In the genomic region with DNA sequence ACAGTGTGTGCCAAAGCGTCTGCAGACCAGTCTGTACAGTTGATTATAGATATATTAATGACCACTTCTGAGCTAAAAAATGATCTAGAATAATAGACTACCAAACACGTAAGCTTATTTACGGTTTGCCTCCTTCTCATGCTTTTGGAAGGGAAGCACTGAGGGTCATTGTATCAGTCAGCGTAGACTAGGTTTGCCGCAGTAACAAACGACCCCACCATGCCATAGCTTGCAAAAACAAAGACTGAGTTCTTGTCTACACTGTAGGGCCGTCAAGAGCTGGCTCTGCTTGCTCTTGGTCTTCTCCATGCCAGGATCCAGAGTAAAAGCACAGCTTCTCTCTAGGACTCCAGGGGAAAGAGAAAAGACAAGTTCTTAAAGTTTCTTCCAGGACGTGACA, we compare ENCODE assay signal across 29 cellular contexts.
"Had no signal": no experiment of that assay in that cellular context is flagged by ENCODE, and none has a peak within 500 bp of the region (broad histone marks: within the 10 kb centered on the region; RNA-seq: fewer than 3 reads in every experiment).

No MANE protein-coding gene starts in this region.

- H3K36me3 ChIP-seq: neural progenitor cell, ovary, spleen, stomach, thoracic aorta, thyroid gland, tibial nerve, upper lobe of left lung, vagina had no signal

- H3K4me3 Mint-ChIP-seq: natural killer cell; nephron; neural progenitor cell; stimulated activated naive B cell treated with anti-CD40 and anti-IgM and Interleukin-4, amounts not matched to agents 10 μg/mL and 1 μg/mL and 100 μg/mL, for 72 hours; stimulated activated naive CD8-positive, alpha-beta T cell treated with anti-CD3 and anti-CD28 coated beads, Interleukin-15, Interleukin-2, amounts not matched to agents 100 ng/mL and 50 ng/mL, for 24 hours had no signal

- H3K27ac Mint-ChIP-seq: natural killer cell; nephron; neural progenitor cell; progenitor cell of endocrine pancreas; stimulated activated naive B cell treated with anti-CD40 and anti-IgM and Interleukin-4, amounts not matched to agents 10 μg/mL and 1 μg/mL and 100 μg/mL, for 72 hours; stimulated activated naive CD8-positive, alpha-beta T cell treated with anti-CD3 and anti-CD28 coated beads, Interleukin-15, Interleukin-2, amounts not matched to agents 100 ng/mL and 50 ng/mL, for 24 hours had no signal

- H3K9ac ChIP-seq: neural progenitor cell, parathyroid adenoma had no signal

- H3K4me1 ChIP-seq: psoas muscle, thyroid gland, vagina had no signal

- H3K27me3 Mint-ChIP-seq: progenitor cell of endocrine pancreas; stimulated activated naive B cell treated with anti-CD40 and anti-IgM and Interleukin-4, amounts not matched to agents 10 μg/mL and 1 μg/mL and 100 μg/mL, for 72 hours; stimulated activated naive CD8-positive, alpha-beta T cell treated with anti-CD3 and anti-CD28 coated beads, Interleukin-15, Interleukin-2, amounts not matched to agents 100 ng/mL and 50 ng/mL, for 24 hours had no signal

- H3K79me2 ChIP-seq: parathyroid adenoma had no signal

- ATAC-seq: natural killer cell; psoas muscle; sciatic nerve; stimulated activated naive B cell treated with anti-CD40 and anti-IgM and Interleukin-4, amounts not matched to agents 10 μg/mL and 1 μg/mL and 100 μg/mL, for 72 hours had no signal

- H3K9me3 ChIP-seq: ovary, thyroid gland, vagina had no signal

- H3K4me3 ChIP-seq: neural progenitor cell, ovary, psoas muscle, skin epidermis, smooth muscle cell, spleen, stomach, thoracic aorta, thyroid gland, tibial nerve, upper lobe of left lung, vagina had no signal

- H3K4me1 Mint-ChIP-seq: neural progenitor cell; stimulated activated naive B cell treated with anti-CD40 and anti-IgM and Interleukin-4, amounts not matched to agents 10 μg/mL and 1 μg/mL and 100 μg/mL, for 72 hours had no signal

- H3K4me2 ChIP-seq: neural progenitor cell, smooth muscle cell had no signal

- H2AFZ ChIP-seq: neural progenitor cell, parathyroid adenoma had no signal

- DNase-seq: natural killer cell; occipital lobe; ovary; posterior cingulate gyrus; psoas muscle; right cardiac atrium; spleen; stimulated activated CD4-positive, alpha-beta T cell treated with anti-CD3 and anti-CD28 coated beads, Interleukin-12 subunit alpha, Interleukin-12 subunit beta, amount 100 ng/mL, for 4 hours; stimulated activated CD4-positive, alpha-beta T cell treated with anti-CD3 and anti-CD28 coated beads, Interleukin-1b, Interleukin-23, amount 100 ng/mL, for 48 hours; stimulated activated CD4-positive, alpha-beta T cell treated with anti-CD3 and anti-CD28 coated beads, Interleukin-4, amount 100 ng/mL, for 1 hour; stimulated activated CD4-positive, alpha-beta T cell treated with anti-CD3 and anti-CD28 coated beads, Interleukin-4, amount 100 ng/mL, for 4 hours; stimulated activated CD8-positive, alpha-beta memory T cell treated with anti-CD3 and anti-CD28 coated beads, Interleukin-4, amount 100 ng/mL, for 48 hours; stimulated activated naive B cell treated with anti-CD40 and anti-IgM and Interleukin-4, amounts not matched to agents 10 μg/mL and 1 μg/mL and 100 μg/mL, for 72 hours; stimulated activated naive CD4-positive, alpha-beta T cell treated with Interleukin-2 at 50 U/mL for 16 hours; stomach; thyroid gland; trophoblast cell; upper lobe of left lung had no signal

- H3K27ac ChIP-seq: neural progenitor cell, psoas muscle, skin epidermis, spleen, stomach, thoracic aorta, thyroid gland, tibial nerve, upper lobe of left lung, vagina had no signal

- H3K9me3 Mint-ChIP-seq: natural killer cell had no signal

- H3K27me3 ChIP-seq: neural progenitor cell, ovary, spleen, stomach, thyroid gland, tibial nerve, upper lobe of left lung, vagina had no signal
